Comparison of ENCODE assay signal across 19 cellular contexts in genomic region chr9:120350596-120350995, GRCh38.
DNase-seq lines count a peak whose midpoint lies in the region; FAIRE-seq and TF ChIP-seq lines count a peak whose summit lies in the region.
"Had no signal": no experiment of that assay in that cellular context is flagged by ENCODE, and none has a peak within 500 bp of the region (broad histone marks: within the 10 kb centered on the region; RNA-seq: fewer than 3 reads in every experiment).

No MANE protein-coding gene starts in this region.

- no peak overlapping the region for H2AK5ac ChIP-seq in H1 (ENCODE audit: low read depth, low read length)

- no peaks in the 10 kb centered on the region; the same call in 1 of the 2 replicates for H3K23me2 ChIP-seq in H1 (ENCODE audit: low read depth, low read length)

- CTCF ChIA-PET in H1 (lab: Charles Lee; ENCODE audit: partially characterized antibody), result interaction anchor here (0.6 to 3.9 kb wide), 4 partner anchors 13 to 688 kb away, joined by 3 to 30 read pairs (median 8); no protein-coding TSS in a partner anchor
- CTCF ChIA-PET in activated naive CD4-positive, alpha-beta T cell treated with anti-CD3 and anti-CD28 coated beads, Interleukin-2, amount 10 ng/mL, durations not matched to agents 7 days and 5 days (lab: Charles Lee), result no interaction called here

- no peak overlapping the region for H3K9ac ChIP-seq in H1 (replicated peaks in 1 of 4; ENCODE audit: extremely low read depth in 1 of 4, low read depth in 3 of 4, low read length in 3 of 4)

- no peak overlapping the region for H2BK20ac ChIP-seq in H1 (ENCODE audit: low read length)

- no peaks in the 10 kb centered on the region for H3K79me1 ChIP-seq in H1 (ENCODE audit: low read depth, low read length)

- no peaks in the 10 kb centered on the region for H3K4me1 Mint-ChIP-seq in activated naive CD4-positive, alpha-beta T cell treated with anti-CD3 and anti-CD28 coated beads, Interleukin-2, amount 10 ng/mL, durations not matched to agents 7 days and 5 days
- H3K4me1 Mint-ChIP-seq: CD8-positive, alpha-beta memory T cell had no signal

- TF ChIP-seq POLR2A in H1 (IDR thresholded peaks at IDR 0.05; ENCODE audit: control extremely low read depth in 1 of 2, low read depth in 2 of 2, low read length in 2 of 2), result no peak

- 0 out of 2 replicates have a peak overlapping the region, but pooled peaks have one; percentile 42 for H2BK12ac ChIP-seq in H1 (ENCODE audit: low read depth, low read length)

- no peak overlapping the region for H3K4me3 ChIP-seq in H1 (ENCODE audit: extremely low read depth in 1 of 4, insufficient read depth in 2 of 4, low read depth in 3 of 4, low read length in 4 of 4)
- H3K4me3 ChIP-seq in left ventricle myocardium inferior, result no peak overlapping the region

- intact Hi-C loops in left ventricle myocardium inferior (cut with micrococcal nuclease), result no loop called here

- H3K36me3 ChIP-seq in H1 (ENCODE audit: control insufficient read depth in 2 of 4, insufficient read depth in 4 of 4, low read length in 3 of 4) (no peaks in the 10 kb centered on the region), left ventricle myocardium inferior (no peaks in the 10 kb centered on the region)
- H3K36me3 ChIP-seq: BE2C had no signal

- no peaks in the 10 kb centered on the region for H3K36me3 Mint-ChIP-seq in activated naive CD4-positive, alpha-beta T cell treated with anti-CD3 and anti-CD28 coated beads, Interleukin-2, amount 10 ng/mL, durations not matched to agents 7 days and 5 days
- H3K36me3 Mint-ChIP-seq: CD4-positive, CD25-positive, alpha-beta regulatory T cell; CD8-positive, alpha-beta memory T cell had no signal

- H3K9me3 ChIP-seq in H1 (ENCODE audit: insufficient read depth in 2 of 2, low read depth in 1 of 2, low read length in 1 of 2) (no peaks in the 10 kb centered on the region), left ventricle myocardium inferior (replicated peaks) (no peaks in the 10 kb centered on the region)
- H3K9me3 ChIP-seq: BE2C had no signal

- no peak overlapping the region for H3K27ac ChIP-seq in H1 (ENCODE audit: low read depth, low read length)
- no peak overlapping the region for H3K27ac ChIP-seq in left ventricle myocardium inferior (replicated peaks)

- H2BK15ac ChIP-seq in H1 (ENCODE audit: low read length), result no peak overlapping the region

- H3K23ac ChIP-seq in H1 (ENCODE audit: insufficient read length), result no peak overlapping the region

- H3K27me3 ChIP-seq in H1 (replicated peaks in 1 of 4; ENCODE audit: control insufficient read depth in 3 of 4, extremely low read depth in 1 of 4, insufficient read depth in 3 of 4, low read length in 3 of 4) (no peaks in the 10 kb centered on the region), left ventricle myocardium inferior (ENCODE audit: low read depth) (no peaks in the 10 kb centered on the region)
- H3K27me3 ChIP-seq: BE2C had no signal

- H3K9me3 Mint-ChIP-seq in activated naive CD4-positive, alpha-beta T cell treated with anti-CD3 and anti-CD28 coated beads, Interleukin-2, amount 10 ng/mL, durations not matched to agents 7 days and 5 days, result no peaks in the 10 kb centered on the region
- H3K9me3 Mint-ChIP-seq: CD8-positive, alpha-beta memory T cell had no signal

- H3K79me2 ChIP-seq in H1 (ENCODE audit: control insufficient read depth in 1 of 2, insufficient read depth in 2 of 2, low read length in 2 of 2), result no peaks in the 10 kb centered on the region

- H3K18ac ChIP-seq in H1 (ENCODE audit: extremely low read depth, low read length), result no peak overlapping the region

- TF ChIP-seq RAD21 in H1 (IDR thresholded peaks at IDR 0.05 in 1 of 2, conservative IDR thresholded peaks at IDR 0.05 in 1 of 2; ENCODE audit: low read depth in 2 of 2, low read length in 2 of 2), result no peak

- no peak overlapping the region for H3K4me3 Mint-ChIP-seq in activated naive CD4-positive, alpha-beta T cell treated with anti-CD3 and anti-CD28 coated beads, Interleukin-2, amount 10 ng/mL, durations not matched to agents 7 days and 5 days
- H3K4me3 Mint-ChIP-seq: CD4-positive, CD25-positive, alpha-beta regulatory T cell; CD8-positive, alpha-beta memory T cell had no signal

- FAIRE-seq in H1 (lab: Jason Lieb, UNC), result no peak
- FAIRE-seq: H54 had no signal

- H4K20me1 ChIP-seq in H1 (replicated peaks in 1 of 2; ENCODE audit: control insufficient read depth in 1 of 2, insufficient read depth in 2 of 2, low read length in 2 of 2), result no peaks in the 10 kb centered on the region

- no peak overlapping the region for H2AFZ ChIP-seq in H1 (ENCODE audit: low read length)

- no peak overlapping the region for H3K4me2 ChIP-seq in H1 (ENCODE audit: insufficient read depth in 1 of 2, low read depth in 2 of 2, low read length in 2 of 2)

- DNase-seq in AG08395 (ENCODE audit: low spot score), result peak; percentile 11
- peak; percentile 21 for DNase-seq in EL
- no peak for DNase-seq in H1 (ENCODE audit: low read depth in 1 of 2, low spot score in 2 of 2)
- DNase-seq in mesenteric fat pad (ENCODE audit: low spot score), result peak; percentile 55
- DNase-seq in activated naive CD4-positive, alpha-beta T cell treated with anti-CD3 and anti-CD28 coated beads, Interleukin-2, amount 10 ng/mL, durations not matched to agents 7 days and 5 days, result no peak
- no peak for DNase-seq in NOMO-1 (lab: John Stamatoyannopoulos, UW; ENCODE audit: unreplicated experiment in 2 of 2)
- DNase-seq in activated CD4-positive, alpha-beta T cell treated with anti-CD3 and anti-CD28 coated beads for 48 hours, result no peak
- no peak for DNase-seq in left ventricle myocardium inferior
- DNase-seq: BE2C; C1 segment of cervical spinal cord; CD4-positive, CD25-positive, alpha-beta regulatory T cell; CD8-positive, alpha-beta memory T cell; COR-L47; DMS 273 treated with DMSO at 0.1 percent for 48 hours; DMS53; DND-41; GDM1; HCEC 1CT had no signal

- TF ChIP-seq CTCF in H1 (IDR thresholded peaks at IDR 0.05; ENCODE audit: control extremely low read depth in 1 of 3, insufficient read depth in 1 of 3, low read depth in 1 of 3, low read length in 3 of 3) (no peak), left ventricle myocardium inferior (IDR thresholded peaks at IDR 0.05; ENCODE audit: borderline replicate concordance) (no peak)

- H4K91ac ChIP-seq in H1 (replicated peaks; ENCODE audit: insufficient read length, low read length), result no peak overlapping the region

- no peak overlapping the region for H4K5ac ChIP-seq in H1 (ENCODE audit: insufficient read length, low read depth, low read length)

- WGBS in H1 (ENCODE audit: extremely low coverage in 1 of 2, insufficient coverage in 1 of 2, insufficient read length in 1 of 2, insufficient replicate concordance in 2 of 2, low coverage in 1 of 2, low lambda C conversion rate in 2 of 2, missing lambda C conversion rate in 1 of 2), 2 experiments, result 93% methylated on average over 4 of the region's 4 CpGs; no CpG with 5 or more reads in 1 of the 2 experiments

- H3K14ac ChIP-seq in H1 (ENCODE audit: insufficient read length), result no peak overlapping the region

- H2BK120ac ChIP-seq in H1 (replicated peaks; ENCODE audit: low read depth, low read length), result no peak overlapping the region

- no peak overlapping the region for H3K27ac Mint-ChIP-seq in activated naive CD4-positive, alpha-beta T cell treated with anti-CD3 and anti-CD28 coated beads, Interleukin-2, amount 10 ng/mL, durations not matched to agents 7 days and 5 days
- H3K27ac Mint-ChIP-seq: CD4-positive, CD25-positive, alpha-beta regulatory T cell had no signal

- H3K4ac ChIP-seq in H1 (replicated peaks; ENCODE audit: insufficient read length, low read depth, low read length), result no peak overlapping the region

- H4K8ac ChIP-seq in H1 (ENCODE audit: extremely low read depth, insufficient read depth, low read length), result no peak overlapping the region

- POLR2A ChIA-PET in H1 (lab: Charles Lee; ENCODE audit: partially characterized antibody), result no interaction called here

- peaks cover 38% of the 10 kb centered on the region for H3K27me3 Mint-ChIP-seq in activated naive CD4-positive, alpha-beta T cell treated with anti-CD3 and anti-CD28 coated beads, Interleukin-2, amount 10 ng/mL, durations not matched to agents 7 days and 5 days
- H3K27me3 Mint-ChIP-seq: CD4-positive, CD25-positive, alpha-beta regulatory T cell; CD8-positive, alpha-beta memory T cell had no signal

- TF ChIP-seq EP300 in H1 (IDR thresholded peaks at IDR 0.05; ENCODE audit: borderline replicate concordance in 1 of 2, low read depth in 2 of 2, low read length in 2 of 2), result no peak

- H3K56ac ChIP-seq in H1 (replicated peaks; ENCODE audit: insufficient read length, low read depth, low read length), result no peak overlapping the region

- H3K4me1 ChIP-seq in H1 (replicated peaks in 1 of 4; ENCODE audit: control insufficient read depth in 3 of 4, insufficient read depth in 4 of 4, low read length in 3 of 4) (peaks cover 3 to 8% (median 5%) of the 10 kb centered on the region in 4 experiments; a peak in 6 of 7 replicates), left ventricle myocardium inferior (peaks cover 4% of the 10 kb centered on the region)
- H3K4me1 ChIP-seq: BE2C had no signal

- no peak overlapping the region for H2BK5ac ChIP-seq in H1 (ENCODE audit: low read depth, low read length)

TF ChIP-seq in H1, 55 proteins besides CTCF, POLR2A, EP300 and RAD21:
- TF ChIP-seq ATF3 (IDR thresholded peaks at IDR 0.05; ENCODE audit: insufficient read depth, low read depth, low read length) (no peak), TBP (IDR thresholded peaks at IDR 0.05; ENCODE audit: low read depth, low read length) (no peak), BRCA1 (IDR thresholded peaks at IDR 0.05; ENCODE audit: low read depth, low read length) (no peak), PHF8 (conservative IDR thresholded peaks at IDR 0.05; ENCODE audit: low read depth, low read length) (no peak), KDM5A (IDR thresholded peaks at IDR 0.05; ENCODE audit: low read length) (no peak)
TF ChIP-seq in H1: peak in this region for 0.

Comparison
In these comparisons a context has a peak if more than half of its experiments do, and no peak if none do; other contexts are left out.
1. DNase-seq: peak in AG08395 (single experiment), EL (single experiment) and mesenteric fat pad (single experiment); none in H1 (0 of 2), activated naive CD4-positive, alpha-beta T cell treated with anti-CD3 and anti-CD28 coated beads, Interleukin-2, amount 10 ng/mL, durations not matched to agents 7 days and 5 days (single experiment), NOMO-1 (0 of 2), activated CD4-positive, alpha-beta T cell treated with anti-CD3 and anti-CD28 coated beads for 48 hours (single experiment) and left ventricle myocardium inferior (single experiment).